24 cellular contexts compared by ENCODE assay signal in the genomic region with DNA sequence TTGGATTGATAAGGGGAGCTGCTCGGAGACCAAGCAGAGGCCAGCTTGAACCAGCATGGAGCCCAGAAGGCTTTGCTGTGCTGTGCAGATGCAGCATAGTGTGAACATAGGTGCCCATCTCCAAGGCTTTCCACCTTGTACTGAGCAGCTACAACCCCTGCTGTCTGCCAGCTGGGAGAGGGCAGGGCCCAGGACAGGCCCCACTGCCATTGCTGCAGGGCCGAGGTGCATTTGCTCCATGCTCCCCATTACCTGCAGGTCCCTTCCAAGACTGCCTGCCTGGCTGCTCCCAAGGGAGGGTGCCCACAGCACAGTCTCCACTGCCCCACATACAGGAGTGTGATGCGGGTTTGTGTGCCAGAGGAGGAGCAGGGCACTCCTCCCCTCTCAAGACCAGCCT.
DNase-seq lines count a peak whose midpoint lies in the region; ATAC-seq, FAIRE-seq and TF ChIP-seq lines count a peak whose summit lies in the region.
"Had no signal": no experiment of that assay in that cellular context is flagged by ENCODE, and none has a peak within 500 bp of the region (broad histone marks: within the 10 kb centered on the region; RNA-seq: fewer than 3 reads in every experiment).

No MANE protein-coding gene starts in this region.

- no peak overlapping the region for H2BK12ac ChIP-seq in H1 (ENCODE audit: low read depth, low read length)

- H3K27me3 Mint-ChIP-seq in natural killer cell treated with Interleukin-12 subunit alpha and Interleukin-12 subunit beta and Interleukin-15 and Interleukin-18, amount 100 ng/mL, for 72 hours: no peaks in the 10 kb centered on the region
- H3K27me3 Mint-ChIP-seq: B cell; CD4-positive, CD25-positive, alpha-beta regulatory T cell had no signal

- no peak overlapping the region for H3K9ac ChIP-seq in H1 (replicated peaks in 1 of 4; ENCODE audit: extremely low read depth in 1 of 4, low read depth in 3 of 4, low read length in 3 of 4)
- H3K9ac ChIP-seq: BLaER1 had no signal

- TF ChIP-seq POLR2A in H1 (IDR thresholded peaks at IDR 0.05; ENCODE audit: control extremely low read depth in 1 of 2, low read depth in 2 of 2, low read length in 2 of 2) (no peak), upper lobe of left lung (IDR thresholded peaks at IDR 0.05) (no peak), tibial nerve (IDR thresholded peaks at IDR 0.05) (no peak)

- no peaks in the 10 kb centered on the region for H3K79me2 ChIP-seq in H1 (ENCODE audit: control insufficient read depth in 1 of 2, insufficient read depth in 2 of 2, low read length in 2 of 2)

- H4K20me1 ChIP-seq in H1 (replicated peaks in 1 of 2; ENCODE audit: control insufficient read depth in 1 of 2, insufficient read depth in 2 of 2, low read length in 2 of 2): no peaks in the 10 kb centered on the region
- H4K20me1 ChIP-seq: BLaER1 had no signal

- peaks cover 0 to 5% of the 10 kb centered on the region in 2 experiments; a peak in 1 of 4 replicates for H3K9me3 ChIP-seq in H1 (ENCODE audit: insufficient read depth in 2 of 2, low read depth in 1 of 2, low read length in 1 of 2)
- H3K9me3 ChIP-seq in upper lobe of left lung: no peaks in the 10 kb centered on the region
- H3K9me3 ChIP-seq in tibial nerve: no peaks in the 10 kb centered on the region
- H3K9me3 ChIP-seq: A549, BLaER1, Caco-2 had no signal

- CTCF ChIA-PET in H1 (lab: Charles Lee; ENCODE audit: partially characterized antibody): interaction anchor here (1.0 to 2.3 kb wide), 4 partner anchors 8 to 33 kb away, joined by 3 to 9 read pairs (median 4); no protein-coding TSS in a partner anchor

- no peak for TF ChIP-seq CTCF in H1 (IDR thresholded peaks at IDR 0.05; ENCODE audit: control extremely low read depth in 1 of 3, insufficient read depth in 1 of 3, low read depth in 1 of 3, low read length in 3 of 3)
- TF ChIP-seq CTCF in upper lobe of left lung (IDR thresholded peaks at IDR 0.05): no peak
- TF ChIP-seq CTCF in tibial nerve (IDR thresholded peaks at IDR 0.05): no peak

- H3K23me2 ChIP-seq in H1 (ENCODE audit: low read depth, low read length): no peaks in the 10 kb centered on the region

- no peak overlapping the region for H2BK5ac ChIP-seq in H1 (ENCODE audit: low read depth, low read length)

- TF ChIP-seq EP300 in H1 (IDR thresholded peaks at IDR 0.05; ENCODE audit: borderline replicate concordance in 1 of 2, low read depth in 2 of 2, low read length in 2 of 2): no peak
- TF ChIP-seq EP300 in upper lobe of left lung (IDR thresholded peaks at IDR 0.05): no peak
- no peak for TF ChIP-seq EP300 in tibial nerve (IDR thresholded peaks at IDR 0.05)

- H3K14ac ChIP-seq in H1 (ENCODE audit: insufficient read length): no peak overlapping the region

- H2AK5ac ChIP-seq in H1 (ENCODE audit: low read depth, low read length): no peak overlapping the region

- H4K5ac ChIP-seq in H1 (ENCODE audit: insufficient read length, low read depth, low read length): no peak overlapping the region

- no peak overlapping the region for H3K23ac ChIP-seq in H1 (ENCODE audit: insufficient read length)

- POLR2A ChIA-PET in H1 (lab: Charles Lee; ENCODE audit: partially characterized antibody): no interaction called here

- H3K56ac ChIP-seq in H1 (replicated peaks; ENCODE audit: insufficient read length, low read depth, low read length): no peak overlapping the region

- H3K4me3 ChIP-seq in H1 (ENCODE audit: extremely low read depth in 1 of 4, insufficient read depth in 2 of 4, low read depth in 3 of 4, low read length in 4 of 4) (no peak overlapping the region), upper lobe of left lung (no peak overlapping the region), tibial nerve (no peak overlapping the region)
- H3K4me3 ChIP-seq: A549, BLaER1 had no signal

- H2AFZ ChIP-seq in H1 (ENCODE audit: low read length): no peak overlapping the region

- peaks cover 12% of the 10 kb centered on the region for H3K36me3 Mint-ChIP-seq in natural killer cell treated with Interleukin-12 subunit alpha and Interleukin-12 subunit beta and Interleukin-15 and Interleukin-18, amount 100 ng/mL, for 72 hours
- H3K36me3 Mint-ChIP-seq: CD4-positive, CD25-positive, alpha-beta regulatory T cell; CD8-positive, alpha-beta T cell had no signal

- 96% methylated on average over 2 of the region's 3 CpGs; no CpG with 5 or more reads in 1 of the 2 experiments for WGBS in H1 (ENCODE audit: extremely low coverage in 1 of 2, insufficient coverage in 1 of 2, insufficient read length in 1 of 2, insufficient replicate concordance in 2 of 2, low coverage in 1 of 2, low lambda C conversion rate in 2 of 2, missing lambda C conversion rate in 1 of 2), 2 experiments
- WGBS in upper lobe of left lung, 2 donors: 100% methylated on average over 3 of the region's 3 CpGs; no CpG with 5 or more reads in 1 of the 2 donors
- 94 to 97% methylated on average over 2 to 3 of the region's 3 CpGs for WGBS in tibial nerve, 2 donors

- H2BK20ac ChIP-seq in H1 (ENCODE audit: low read length): no peak overlapping the region

- H3K4me2 ChIP-seq in H1 (ENCODE audit: insufficient read depth in 1 of 2, low read depth in 2 of 2, low read length in 2 of 2): no peak overlapping the region
- H3K4me2 ChIP-seq: A549, BLaER1 had no signal

- no peak for FAIRE-seq in H1 (lab: Jason Lieb, UNC)
- FAIRE-seq: A549, G401.6, GM12892 had no signal

- no peaks in the 10 kb centered on the region for H3K79me1 ChIP-seq in H1 (ENCODE audit: low read depth, low read length)

- DNase-seq in Ammon's horn (ENCODE audit: low spot score) (peak; percentile 3), H1 (ENCODE audit: low read depth in 1 of 2, low spot score in 2 of 2) (no peak), sciatic nerve (ENCODE audit: low spot score) (no peak), upper lobe of left lung (peak in 1 of 2 donors; percentile 22), NK-92 (lab: John Stamatoyannopoulos, UW; ENCODE audit: unreplicated experiment) (no peak), tibial nerve (ENCODE audit: low spot score in 2 of 2) (no peak)
- DNase-seq in natural killer cell treated with Interleukin-12 subunit alpha and Interleukin-12 subunit beta and Interleukin-15 and Interleukin-18, amount 100 ng/mL, for 72 hours (ENCODE audit: low spot score): no peak
- DNase-seq in central memory CD4-positive, alpha-beta T cell: no peak
- DNase-seq: 8988T; ACHN; Caco-2; CD4-positive, CD25-positive, alpha-beta regulatory T cell; CD8-positive, alpha-beta T cell; DMS153; DND-41; GOT3; H7; HCEC 1CT had no signal

- intact Hi-C loops in sciatic nerve (cut with DNase I): no loop called here

- peaks cover 19% of the 10 kb centered on the region for H3K9me3 Mint-ChIP-seq in natural killer cell treated with Interleukin-12 subunit alpha and Interleukin-12 subunit beta and Interleukin-15 and Interleukin-18, amount 100 ng/mL, for 72 hours

- no peak overlapping the region for H2BK120ac ChIP-seq in H1 (replicated peaks; ENCODE audit: low read depth, low read length)

- H3K4me1 Mint-ChIP-seq in natural killer cell treated with Interleukin-12 subunit alpha and Interleukin-12 subunit beta and Interleukin-15 and Interleukin-18, amount 100 ng/mL, for 72 hours (ENCODE audit: low read depth in 2 of 2): no peaks in the 10 kb centered on the region
- H3K4me1 Mint-ChIP-seq: B cell; CD4-positive, CD25-positive, alpha-beta regulatory T cell had no signal

- H3K4me1 ChIP-seq in H1 (replicated peaks in 1 of 4; ENCODE audit: control insufficient read depth in 3 of 4, insufficient read depth in 4 of 4, low read length in 3 of 4) (no peaks in the 10 kb centered on the region; a peak in 1 of 7 replicates), upper lobe of left lung (no peaks in the 10 kb centered on the region), tibial nerve (no peaks in the 10 kb centered on the region)
- H3K4me1 ChIP-seq: A549, BLaER1, Caco-2 had no signal

- H3K27ac Mint-ChIP-seq in natural killer cell treated with Interleukin-12 subunit alpha and Interleukin-12 subunit beta and Interleukin-15 and Interleukin-18, amount 100 ng/mL, for 72 hours: no peak overlapping the region
- H3K27ac Mint-ChIP-seq: B cell; CD4-positive, CD25-positive, alpha-beta regulatory T cell; CD8-positive, alpha-beta T cell had no signal

- H3K27ac ChIP-seq in H1 (ENCODE audit: low read depth, low read length) (no peak overlapping the region), upper lobe of left lung (no peak overlapping the region), tibial nerve (no peak overlapping the region)
- H3K27ac ChIP-seq: A549, BLaER1, C4-2B had no signal

- H3K18ac ChIP-seq in H1 (ENCODE audit: extremely low read depth, low read length): no peak overlapping the region

- peak overlapping the region; percentile 23 for H3K4ac ChIP-seq in H1 (replicated peaks; ENCODE audit: insufficient read length, low read depth, low read length)

- no peak overlapping the region for H3K4me3 Mint-ChIP-seq in natural killer cell treated with Interleukin-12 subunit alpha and Interleukin-12 subunit beta and Interleukin-15 and Interleukin-18, amount 100 ng/mL, for 72 hours
- H3K4me3 Mint-ChIP-seq: B cell; CD4-positive, CD25-positive, alpha-beta regulatory T cell; CD8-positive, alpha-beta T cell had no signal

- TF ChIP-seq RAD21 in H1 (IDR thresholded peaks at IDR 0.05 in 1 of 2, conservative IDR thresholded peaks at IDR 0.05 in 1 of 2; ENCODE audit: low read depth in 2 of 2, low read length in 2 of 2): no peak

- H3K27me3 ChIP-seq in H1 (replicated peaks in 1 of 4; ENCODE audit: control insufficient read depth in 3 of 4, extremely low read depth in 1 of 4, insufficient read depth in 3 of 4, low read length in 3 of 4) (no peaks in the 10 kb centered on the region), upper lobe of left lung (no peaks in the 10 kb centered on the region), tibial nerve (no peaks in the 10 kb centered on the region)
- H3K27me3 ChIP-seq: BLaER1 had no signal

- no peak overlapping the region for H4K8ac ChIP-seq in H1 (ENCODE audit: extremely low read depth, insufficient read depth, low read length)

- ATAC-seq in sciatic nerve (peak; percentile 30), upper lobe of left lung (ENCODE audit: low FRiP score in 2 of 2) (peak; percentile 23 to 62)
- no peak for ATAC-seq in natural killer cell treated with Interleukin-12 subunit alpha and Interleukin-12 subunit beta and Interleukin-15 and Interleukin-18, amount 100 ng/mL, for 72 hours
- ATAC-seq: A549; CD8-positive, alpha-beta T cell had no signal

- H3K36me3 ChIP-seq in H1 (ENCODE audit: control insufficient read depth in 2 of 4, insufficient read depth in 4 of 4, low read length in 3 of 4) (no peaks in the 10 kb centered on the region), upper lobe of left lung (no peaks in the 10 kb centered on the region), tibial nerve (no peaks in the 10 kb centered on the region)
- H3K36me3 ChIP-seq: BLaER1 had no signal

- H4K91ac ChIP-seq in H1 (replicated peaks; ENCODE audit: insufficient read length, low read length): no peak overlapping the region

- H2BK15ac ChIP-seq in H1 (ENCODE audit: low read length): no peak overlapping the region

TF ChIP-seq in H1, 55 proteins besides CTCF, POLR2A, EP300 and RAD21 (continues in another document):
- TF ChIP-seq SIX5 (IDR thresholded peaks at IDR 0.05; ENCODE audit: low read depth, low read length) (no peak), SP4 (IDR thresholded peaks at IDR 0.05; ENCODE audit: low read length) (no peak), GABPA (IDR thresholded peaks at IDR 0.05; ENCODE audit: borderline replicate concordance, insufficient read depth, low read length) (no peak)

Comparison
In these comparisons a context has a peak if more than half of its experiments do, and no peak if none do; other contexts are left out.
1. ATAC-seq: peak in sciatic nerve (single experiment) and upper lobe of left lung (2 of 2); none in natural killer cell treated with Interleukin-12 subunit alpha and Interleukin-12 subunit beta and Interleukin-15 and Interleukin-18, amount 100 ng/mL, for 72 hours (0 of 2).